8 cellular contexts compared by ENCODE assay signal in genomic region chr10:72353028-72353962, GRCh38. TPM values are rescaled to one million over a fixed set of nuclear protein-coding genes. Genes with fewer than 3 reads are reported as not detected.
DNase-seq lines count a peak whose midpoint lies in the region; TF ChIP-seq lines count a peak whose summit lies in the region.

No MANE protein-coding gene starts in this region.

- DNase-seq in Ammon's horn (ENCODE audit: low spot score) = peak; percentile 47
- peak in 6 of 7 donors; percentile 61 to 82 (median 67) for DNase-seq in adrenal gland
- peak; percentile 29 for DNase-seq in inferior parietal cortex (ENCODE audit: extremely low spot score)
- no peak for DNase-seq in stomach
- no peak for DNase-seq in SKM-1 (lab: John Stamatoyannopoulos, UW; ENCODE audit: unreplicated experiment)
- no peak for DNase-seq in UCSD-AML1 (lab: John Stamatoyannopoulos, UW; ENCODE audit: unreplicated experiment)
- DNase-seq in activated CD4-positive, alpha-beta T cell treated with anti-CD3 and anti-CD28 coated beads, Interleukin-2, amount 50 U/mL, for 1 hour = no peak

- peak overlapping the region; percentile 92 for H3K4me3 ChIP-seq in HUES6 (ENCODE audit: low read depth, low read length)
- H3K4me3 ChIP-seq in adrenal gland = peak overlapping the region; percentile 50 to 85 (median 80)
- peak overlapping the region; percentile 83 to 99 (median 92) for H3K4me3 ChIP-seq in stomach

- H3K4me1 ChIP-seq in HUES6 (ENCODE audit: control insufficient read depth, insufficient read depth, low read length) (peaks cover 18% of the 10 kb centered on the region), adrenal gland (replicated peaks in 1 of 2) (peaks cover 13 to 23% of the 10 kb centered on the region in 2 donors), stomach (peaks cover 12 to 54% (median 36%) of the 10 kb centered on the region in 4 donors)

- H3K27me3 ChIP-seq in HUES6 (ENCODE audit: control insufficient read depth, insufficient read depth, low read length) = no peaks in the 10 kb centered on the region
- no peaks in the 10 kb centered on the region for H3K27me3 ChIP-seq in adrenal gland
- H3K27me3 ChIP-seq in stomach = no peaks in the 10 kb centered on the region

- peak overlapping the region; percentile 98 for H3K27ac ChIP-seq in HUES6 (ENCODE audit: low read depth, low read length)
- H3K27ac ChIP-seq in adrenal gland = peak overlapping the region; percentile 89 to 98 (median 95)
- H3K27ac ChIP-seq in stomach = peak overlapping the region; percentile 95 to 97 (median 96)

- H3K36me3 ChIP-seq in HUES6 (ENCODE audit: control insufficient read depth, insufficient read depth, low read length) (peaks cover 8% of the 10 kb centered on the region; the same call in 1 of the 2 replicates), adrenal gland (replicated peaks in 1 of 2) (peaks cover 0 to 11% of the 10 kb centered on the region in 2 donors), stomach (peaks cover 8 to 48% (median 33%) of the 10 kb centered on the region in 4 donors)

- H3K9me3 ChIP-seq in HUES6 (ENCODE audit: control insufficient read depth, insufficient read depth, low read depth, low read length) (no peaks in the 10 kb centered on the region), adrenal gland (replicated peaks in 1 of 3) (no peaks in the 10 kb centered on the region), stomach (no peaks in the 10 kb centered on the region)

- intact Hi-C loops in adrenal gland (cut with DNase I) = loop anchor here in 1 of 2 donors (5.0 kb wide), 1 partner anchor 191 kb away; no protein-coding TSS in a partner anchor
- intact Hi-C loops in stomach (cut with DNase I; ENCODE audit: low total_unique reads) = no loop called here

- TF ChIP-seq CTCF in adrenal gland (IDR thresholded peaks at IDR 0.05) (no peak), stomach (IDR thresholded peaks at IDR 0.05) (no peak)

- peak overlapping the region; percentile 94 for H3K9ac ChIP-seq in HUES6 (ENCODE audit: low read length)

- TF ChIP-seq POLR2A in adrenal gland (IDR thresholded peaks at IDR 0.05) (peak in 1 of 2 donors; percentile 27), stomach (IDR thresholded peaks at IDR 0.05) (no peak)

- 38 to 48% (median 42%) methylated on average over 17 to 18 of the region's 18 CpGs for WGBS in adrenal gland, 4 donors
- WGBS in stomach, 5 donors = 36 to 46% (median 40%) methylated on average over 18 of the region's 18 CpGs

- TF ChIP-seq EP300 in stomach (IDR thresholded peaks at IDR 0.05) = no peak

RNA-seq across cellular contexts. Expression of gene DNAJB12, which starts 1.4 kb away (rescaled TPM):
- 10 to 100 TPM; 36.3 to 67.0 (median 49.3) TPM for total RNA-seq in adrenal gland
- polyA plus RNA-seq in adrenal gland = 10 to 100 TPM; 37.4 to 47.8 (median 37.9) TPM
- total RNA-seq in stomach = 10 to 100 TPM in 4 of 5 donors, 1 to 10 TPM in 1; 2.3 to 43.2 (median 24.9) TPM
- 10 to 100 TPM; 12.1 to 20.0 (median 16.3) TPM for polyA plus RNA-seq in stomach

Comparison
In these comparisons a context has a peak if more than half of its experiments do, and no peak if none do; other contexts are left out.
1. DNase-seq: peak in Ammon's horn (single experiment), adrenal gland (6 of 7) and inferior parietal cortex (single experiment); none in stomach (single experiment), SKM-1 (single experiment), UCSD-AML1 (single experiment) and activated CD4-positive, alpha-beta T cell treated with anti-CD3 and anti-CD28 coated beads, Interleukin-2, amount 50 U/mL, for 1 hour (single experiment).
2. Peak in every context shown above with its lines, with median percentiles within 50 percentile points of each other: H3K27ac ChIP-seq and H3K4me3 ChIP-seq.